Comparison of ENCODE assay signal across 1 cellular context in the genomic region with DNA sequence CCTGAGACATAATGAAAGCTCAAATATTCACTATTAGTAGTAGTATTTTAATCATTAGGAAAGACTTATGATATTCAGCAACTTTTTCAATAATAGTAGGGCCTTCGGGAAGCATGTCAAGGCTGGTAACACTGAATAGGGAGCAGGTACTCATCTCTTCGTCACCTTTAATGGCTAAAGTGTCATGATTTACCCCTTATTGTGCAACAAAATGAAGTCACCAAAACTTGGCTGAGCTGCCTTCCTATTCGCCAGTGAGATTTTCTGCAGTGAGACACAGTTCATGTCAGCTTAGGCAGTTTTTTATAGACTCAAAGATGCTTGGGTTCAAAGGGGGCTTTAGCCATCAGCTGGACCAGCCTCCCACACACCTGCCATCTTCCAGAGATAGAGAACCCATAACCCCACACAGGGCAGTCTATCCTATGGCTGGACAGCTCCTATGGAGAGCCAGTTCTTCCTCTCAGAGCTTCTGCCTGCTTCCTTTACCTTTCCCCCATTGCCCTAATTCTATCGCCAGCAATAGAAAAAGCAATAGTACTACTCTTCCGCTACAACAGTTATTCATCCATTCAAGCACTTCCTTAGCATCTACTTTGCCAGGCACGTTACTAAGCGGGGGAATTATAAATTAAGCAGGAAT.
TF ChIP-seq lines count a peak whose summit lies in the region.

No MANE protein-coding gene starts in this region.

TF ChIP-seq in HepG2, 621 proteins besides CTCF, POLR2A, EP300 and RAD21 (continued from another document):
- TF ChIP-seq, protein P1, sequence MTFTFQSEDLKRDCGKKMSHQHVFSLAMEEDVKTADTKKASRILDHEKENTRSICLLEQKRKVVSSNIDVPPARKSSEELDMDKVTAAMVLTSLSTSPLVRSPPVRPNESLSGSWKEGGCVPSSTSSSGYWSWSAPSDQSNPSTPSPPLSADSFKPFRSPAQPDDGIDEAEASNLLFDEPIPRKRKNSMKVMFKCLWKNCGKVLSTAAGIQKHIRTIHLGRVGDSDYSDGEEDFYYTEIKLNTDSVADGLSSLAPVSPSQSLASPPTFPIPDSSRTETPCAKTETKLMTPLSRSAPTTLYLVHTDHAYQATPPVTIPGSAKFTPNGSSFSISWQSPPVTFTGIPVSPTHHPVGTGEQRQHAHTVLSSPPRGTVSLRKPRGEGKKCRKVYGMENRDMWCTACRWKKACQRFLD (CRISPR knock-in tag; IDR thresholded peaks at IDR 0.05; ENCODE audit: borderline replicate concordance): no peak
- TF ChIP-seq POLR2G (IDR thresholded peaks at IDR 0.05; ENCODE audit: low read depth, low read length): peak; percentile 45; the same call in 1 of the 2 replicates
- peak; percentile 39; the same call in 1 of the 2 replicates for TF ChIP-seq SAP130 (CRISPR knock-in tag; IDR thresholded peaks at IDR 0.05; ENCODE audit: low read depth)
- TF ChIP-seq, protein P2, sequence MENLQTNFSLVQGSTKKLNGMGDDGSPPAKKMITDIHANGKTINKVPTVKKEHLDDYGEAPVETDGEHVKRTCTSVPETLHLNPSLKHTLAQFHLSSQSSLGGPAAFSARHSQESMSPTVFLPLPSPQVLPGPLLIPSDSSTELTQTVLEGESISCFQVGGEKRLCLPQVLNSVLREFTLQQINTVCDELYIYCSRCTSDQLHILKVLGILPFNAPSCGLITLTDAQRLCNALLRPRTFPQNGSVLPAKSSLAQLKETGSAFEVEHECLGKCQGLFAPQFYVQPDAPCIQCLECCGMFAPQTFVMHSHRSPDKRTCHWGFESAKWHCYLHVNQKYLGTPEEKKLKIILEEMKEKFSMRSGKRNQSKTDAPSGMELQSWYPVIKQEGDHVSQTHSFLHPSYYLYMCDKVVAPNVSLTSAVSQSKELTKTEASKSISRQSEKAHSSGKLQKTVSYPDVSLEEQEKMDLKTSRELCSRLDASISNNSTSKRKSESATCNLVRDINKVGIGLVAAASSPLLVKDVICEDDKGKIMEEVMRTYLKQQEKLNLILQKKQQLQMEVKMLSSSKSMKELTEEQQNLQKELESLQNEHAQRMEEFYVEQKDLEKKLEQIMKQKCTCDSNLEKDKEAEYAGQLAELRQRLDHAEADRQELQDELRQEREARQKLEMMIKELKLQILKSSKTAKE (CRISPR knock-in tag; IDR thresholded peaks at IDR 0.05; ENCODE audit: borderline replicate concordance): no peak
- no peak for TF ChIP-seq ZNF451 (CRISPR knock-in tag; IDR thresholded peaks at IDR 0.05)
- no peak for TF ChIP-seq ATF7 (IDR thresholded peaks at IDR 0.05)
- no peak for TF ChIP-seq ATF7 (CRISPR knock-in tag; IDR thresholded peaks at IDR 0.05)
- no peak for TF ChIP-seq MBNL3 (CRISPR knock-in tag; conservative IDR thresholded peaks at IDR 0.05)
- TF ChIP-seq ZFP1 (CRISPR knock-in tag; IDR thresholded peaks at IDR 0.05): no peak
- TF ChIP-seq MIER2 (CRISPR knock-in tag; IDR thresholded peaks at IDR 0.05): peak; percentile 93
- TF ChIP-seq, protein P3, sequence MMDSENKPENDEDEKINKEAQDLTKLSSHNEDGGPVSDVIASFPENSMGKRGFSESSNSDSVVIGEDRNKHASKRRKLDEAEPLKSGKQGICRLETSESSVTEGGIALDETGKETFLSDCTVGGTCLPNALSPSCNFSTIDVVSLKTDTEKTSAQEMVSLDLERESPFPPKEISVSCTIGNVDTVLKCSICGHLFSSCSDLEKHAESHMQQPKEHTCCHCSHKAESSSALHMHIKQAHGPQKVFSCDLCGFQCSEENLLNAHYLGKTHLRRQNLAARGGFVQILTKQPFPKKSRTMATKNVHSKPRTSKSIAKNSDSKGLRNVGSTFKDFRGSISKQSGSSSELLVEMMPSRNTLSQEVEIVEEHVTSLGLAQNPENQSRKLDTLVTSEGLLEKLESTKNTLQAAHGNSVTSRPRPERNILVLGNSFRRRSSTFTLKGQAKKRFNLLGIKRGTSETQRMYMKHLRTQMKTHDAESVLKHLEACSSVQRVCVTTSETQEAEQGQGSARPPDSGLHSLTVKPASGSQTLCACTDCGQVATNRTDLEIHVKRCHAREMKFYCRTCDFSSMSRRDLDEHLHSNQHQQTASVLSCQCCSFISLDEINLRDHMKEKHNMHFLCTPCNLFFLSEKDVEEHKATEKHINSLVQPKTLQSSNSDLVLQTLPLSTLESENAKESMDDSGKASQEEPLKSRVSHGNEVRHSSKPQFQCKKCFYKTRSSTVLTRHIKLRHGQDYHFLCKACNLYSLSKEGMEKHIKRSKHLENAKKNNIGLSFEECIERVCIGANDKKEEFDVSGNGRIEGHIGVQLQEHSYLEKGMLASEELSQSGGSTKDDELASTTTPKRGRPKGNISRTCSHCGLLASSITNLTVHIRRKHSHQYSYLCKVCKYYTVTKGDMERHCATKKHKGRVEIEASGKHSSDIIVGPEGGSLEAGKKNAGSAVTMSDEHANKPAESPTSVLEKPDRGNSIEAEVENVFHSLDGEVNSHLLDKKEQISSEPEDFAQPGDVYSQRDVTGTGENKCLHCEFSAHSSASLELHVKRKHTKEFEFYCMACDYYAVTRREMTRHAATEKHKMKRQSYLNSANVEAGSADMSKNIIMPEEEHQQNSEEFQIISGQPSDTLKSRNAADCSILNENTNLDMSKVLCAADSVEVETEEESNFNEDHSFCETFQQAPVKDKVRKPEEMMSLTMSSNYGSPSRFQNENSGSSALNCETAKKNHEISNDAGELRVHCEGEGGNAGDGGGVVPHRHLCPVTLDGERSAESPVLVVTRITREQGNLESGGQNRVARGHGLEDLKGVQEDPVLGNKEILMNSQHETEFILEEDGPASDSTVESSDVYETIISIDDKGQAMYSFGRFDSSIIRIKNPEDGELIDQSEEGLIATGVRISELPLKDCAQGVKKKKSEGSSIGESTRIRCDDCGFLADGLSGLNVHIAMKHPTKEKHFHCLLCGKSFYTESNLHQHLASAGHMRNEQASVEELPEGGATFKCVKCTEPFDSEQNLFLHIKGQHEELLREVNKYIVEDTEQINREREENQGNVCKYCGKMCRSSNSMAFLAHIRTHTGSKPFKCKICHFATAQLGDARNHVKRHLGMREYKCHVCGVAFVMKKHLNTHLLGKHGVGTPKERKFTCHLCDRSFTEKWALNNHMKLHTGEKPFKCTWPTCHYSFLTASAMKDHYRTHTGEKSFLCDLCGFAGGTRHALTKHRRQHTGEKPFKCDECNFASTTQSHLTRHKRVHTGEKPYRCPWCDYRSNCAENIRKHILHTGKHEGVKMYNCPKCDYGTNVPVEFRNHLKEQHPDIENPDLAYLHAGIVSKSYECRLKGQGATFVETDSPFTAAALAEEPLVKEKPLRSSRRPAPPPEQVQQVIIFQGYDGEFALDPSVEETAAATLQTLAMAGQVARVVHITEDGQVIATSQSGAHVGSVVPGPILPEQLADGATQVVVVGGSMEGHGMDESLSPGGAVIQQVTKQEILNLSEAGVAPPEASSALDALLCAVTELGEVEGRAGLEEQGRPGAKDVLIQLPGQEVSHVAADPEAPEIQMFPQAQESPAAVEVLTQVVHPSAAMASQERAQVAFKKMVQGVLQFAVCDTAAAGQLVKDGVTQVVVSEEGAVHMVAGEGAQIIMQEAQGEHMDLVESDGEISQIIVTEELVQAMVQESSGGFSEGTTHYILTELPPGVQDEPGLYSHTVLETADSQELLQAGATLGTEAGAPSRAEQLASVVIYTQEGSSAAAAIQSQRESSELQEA (CRISPR knock-in tag; IDR thresholded peaks at IDR 0.05; ENCODE audit: not compliant biosample characterization): no peak
- TF ChIP-seq, protein P4, sequence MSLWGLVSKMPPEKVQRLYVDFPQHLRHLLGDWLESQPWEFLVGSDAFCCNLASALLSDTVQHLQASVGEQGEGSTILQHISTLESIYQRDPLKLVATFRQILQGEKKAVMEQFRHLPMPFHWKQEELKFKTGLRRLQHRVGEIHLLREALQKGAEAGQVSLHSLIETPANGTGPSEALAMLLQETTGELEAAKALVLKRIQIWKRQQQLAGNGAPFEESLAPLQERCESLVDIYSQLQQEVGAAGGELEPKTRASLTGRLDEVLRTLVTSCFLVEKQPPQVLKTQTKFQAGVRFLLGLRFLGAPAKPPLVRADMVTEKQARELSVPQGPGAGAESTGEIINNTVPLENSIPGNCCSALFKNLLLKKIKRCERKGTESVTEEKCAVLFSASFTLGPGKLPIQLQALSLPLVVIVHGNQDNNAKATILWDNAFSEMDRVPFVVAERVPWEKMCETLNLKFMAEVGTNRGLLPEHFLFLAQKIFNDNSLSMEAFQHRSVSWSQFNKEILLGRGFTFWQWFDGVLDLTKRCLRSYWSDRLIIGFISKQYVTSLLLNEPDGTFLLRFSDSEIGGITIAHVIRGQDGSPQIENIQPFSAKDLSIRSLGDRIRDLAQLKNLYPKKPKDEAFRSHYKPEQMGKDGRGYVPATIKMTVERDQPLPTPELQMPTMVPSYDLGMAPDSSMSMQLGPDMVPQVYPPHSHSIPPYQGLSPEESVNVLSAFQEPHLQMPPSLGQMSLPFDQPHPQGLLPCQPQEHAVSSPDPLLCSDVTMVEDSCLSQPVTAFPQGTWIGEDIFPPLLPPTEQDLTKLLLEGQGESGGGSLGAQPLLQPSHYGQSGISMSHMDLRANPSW (CRISPR knock-in tag; IDR thresholded peaks at IDR 0.05; ENCODE audit: borderline replicate concordance): no peak
- no peak for TF ChIP-seq GATA4 (IDR thresholded peaks at IDR 0.05; ENCODE audit: borderline replicate concordance, low read depth)
- no peak for TF ChIP-seq CREM (IDR thresholded peaks at IDR 0.05)
- no peak for TF ChIP-seq CREM (CRISPR knock-in tag; IDR thresholded peaks at IDR 0.05)
- TF ChIP-seq, protein P5, sequence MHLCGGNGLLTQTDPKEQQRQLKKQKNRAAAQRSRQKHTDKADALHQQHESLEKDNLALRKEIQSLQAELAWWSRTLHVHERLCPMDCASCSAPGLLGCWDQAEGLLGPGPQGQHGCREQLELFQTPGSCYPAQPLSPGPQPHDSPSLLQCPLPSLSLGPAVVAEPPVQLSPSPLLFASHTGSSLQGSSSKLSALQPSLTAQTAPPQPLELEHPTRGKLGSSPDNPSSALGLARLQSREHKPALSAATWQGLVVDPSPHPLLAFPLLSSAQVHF (CRISPR knock-in tag; IDR thresholded peaks at IDR 0.05): no peak
- TF ChIP-seq, protein P6, sequence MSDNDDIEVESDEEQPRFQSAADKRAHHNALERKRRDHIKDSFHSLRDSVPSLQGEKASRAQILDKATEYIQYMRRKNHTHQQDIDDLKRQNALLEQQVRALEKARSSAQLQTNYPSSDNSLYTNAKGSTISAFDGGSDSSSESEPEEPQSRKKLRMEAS (IDR thresholded peaks at IDR 0.05): no peak
- 0 out of 2 replicates have a peak, but pooled peaks have one; percentile 4 for TF ChIP-seq FOSL2 (CRISPR knock-in tag; IDR thresholded peaks at IDR 0.05)
- 0 out of 2 replicates have a peak, but pooled peaks have one; percentile 46 for TF ChIP-seq TGIF2 (CRISPR knock-in tag; IDR thresholded peaks at IDR 0.05)
- TF ChIP-seq, protein P7, sequence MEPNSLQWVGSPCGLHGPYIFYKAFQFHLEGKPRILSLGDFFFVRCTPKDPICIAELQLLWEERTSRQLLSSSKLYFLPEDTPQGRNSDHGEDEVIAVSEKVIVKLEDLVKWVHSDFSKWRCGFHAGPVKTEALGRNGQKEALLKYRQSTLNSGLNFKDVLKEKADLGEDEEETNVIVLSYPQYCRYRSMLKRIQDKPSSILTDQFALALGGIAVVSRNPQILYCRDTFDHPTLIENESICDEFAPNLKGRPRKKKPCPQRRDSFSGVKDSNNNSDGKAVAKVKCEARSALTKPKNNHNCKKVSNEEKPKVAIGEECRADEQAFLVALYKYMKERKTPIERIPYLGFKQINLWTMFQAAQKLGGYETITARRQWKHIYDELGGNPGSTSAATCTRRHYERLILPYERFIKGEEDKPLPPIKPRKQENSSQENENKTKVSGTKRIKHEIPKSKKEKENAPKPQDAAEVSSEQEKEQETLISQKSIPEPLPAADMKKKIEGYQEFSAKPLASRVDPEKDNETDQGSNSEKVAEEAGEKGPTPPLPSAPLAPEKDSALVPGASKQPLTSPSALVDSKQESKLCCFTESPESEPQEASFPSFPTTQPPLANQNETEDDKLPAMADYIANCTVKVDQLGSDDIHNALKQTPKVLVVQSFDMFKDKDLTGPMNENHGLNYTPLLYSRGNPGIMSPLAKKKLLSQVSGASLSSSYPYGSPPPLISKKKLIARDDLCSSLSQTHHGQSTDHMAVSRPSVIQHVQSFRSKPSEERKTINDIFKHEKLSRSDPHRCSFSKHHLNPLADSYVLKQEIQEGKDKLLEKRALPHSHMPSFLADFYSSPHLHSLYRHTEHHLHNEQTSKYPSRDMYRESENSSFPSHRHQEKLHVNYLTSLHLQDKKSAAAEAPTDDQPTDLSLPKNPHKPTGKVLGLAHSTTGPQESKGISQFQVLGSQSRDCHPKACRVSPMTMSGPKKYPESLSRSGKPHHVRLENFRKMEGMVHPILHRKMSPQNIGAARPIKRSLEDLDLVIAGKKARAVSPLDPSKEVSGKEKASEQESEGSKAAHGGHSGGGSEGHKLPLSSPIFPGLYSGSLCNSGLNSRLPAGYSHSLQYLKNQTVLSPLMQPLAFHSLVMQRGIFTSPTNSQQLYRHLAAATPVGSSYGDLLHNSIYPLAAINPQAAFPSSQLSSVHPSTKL (CRISPR knock-in tag; IDR thresholded peaks at IDR 0.05): no peak
- TF ChIP-seq SP1 (IDR thresholded peaks at IDR 0.05): no peak
- no peak for TF ChIP-seq SP1 (CRISPR knock-in tag; IDR thresholded peaks at IDR 0.05)
- TF ChIP-seq ZIK1 (CRISPR knock-in tag; IDR thresholded peaks at IDR 0.05; ENCODE audit: borderline replicate concordance, low read depth): no peak
- peak; percentile 33; the same call in 1 of the 2 replicates for TF ChIP-seq ZBTB21 (CRISPR knock-in tag; IDR thresholded peaks at IDR 0.05)
- TF ChIP-seq KMT2A (CRISPR knock-in tag; IDR thresholded peaks at IDR 0.05): no peak
- TF ChIP-seq GABPA (IDR thresholded peaks at IDR 0.05; ENCODE audit: low read depth, low read length): no peak
- no peak for TF ChIP-seq GABPA (CRISPR knock-in tag; IDR thresholded peaks at IDR 0.05; ENCODE audit: low read depth)
- no peak for TF ChIP-seq TBX3 (IDR thresholded peaks at IDR 0.05; ENCODE audit: borderline replicate concordance)
- TF ChIP-seq HIVEP1 (CRISPR knock-in tag; IDR thresholded peaks at IDR 0.05): no peak
- TF ChIP-seq ZNF432 (CRISPR knock-in tag; IDR thresholded peaks at IDR 0.05; ENCODE audit: borderline replicate concordance): no peak
